8 cellular contexts compared by ENCODE assay signal in genomic region chr7:97117372-97118188, GRCh38. TPM values are rescaled to one million over a fixed set of nuclear protein-coding genes. Genes with fewer than 3 reads are reported as not detected.
DNase-seq lines count a peak whose midpoint lies in the region; ATAC-seq and TF ChIP-seq lines count a peak whose summit lies in the region.

Gene SDHAF3, plus strand, starts transcription at chr7:97117698. Its CDS starts 26 bp downstream, at chr7:97117724.

- peak within 1 kb of the TSS; percentile 88 for H3K4me3 Mint-ChIP-seq in Caco-2 (ENCODE audit: unreplicated experiment)
- peak within 1 kb of the TSS; percentile 89 to 91 for H3K4me3 Mint-ChIP-seq in effector memory CD8-positive, alpha-beta T cell

- under 1% methylated on average over 55 of the region's 59 CpGs for WGBS in mesenchymal stem cell

- no peak within 1 kb of the TSS for H2BK12ac ChIP-seq in mesenchymal stem cell (ENCODE audit: low read length in 2 of 2)

- BruUV-seq in Caco-2 (replicated peaks; lab: Mats Ljungman, UMichigan), result TSS peak; percentile 54

- peaks cover 8% of the 10 kb centered on the region for H3K36me3 Mint-ChIP-seq in Caco-2 (ENCODE audit: insufficient read depth, unreplicated experiment)
- peaks cover 11% of the 10 kb centered on the region for H3K36me3 Mint-ChIP-seq in effector memory CD8-positive, alpha-beta T cell (ENCODE audit: insufficient read depth)

- no peak within 1 kb of the TSS for H2BK15ac ChIP-seq in mesenchymal stem cell (ENCODE audit: low read depth, poor library complexity, severe bottlenecking)

- H3K23ac ChIP-seq in mesenchymal stem cell (ENCODE audit: low read length in 2 of 2), result no peak within 1 kb of the TSS

- H2BK5ac ChIP-seq in mesenchymal stem cell (ENCODE audit: low read depth, low read length, poor library complexity, severe bottlenecking), result no peak within 1 kb of the TSS

- H3K4me2 ChIP-seq in mesenchymal stem cell (ENCODE audit: low read length, poor library complexity, severe bottlenecking), result peak within 1 kb of the TSS; percentile 94

- no peak within 1 kb of the TSS for H4K91ac ChIP-seq in mesenchymal stem cell (ENCODE audit: low read length)

- CTCF ChIA-PET in Caco-2 (lab: Charles Lee), result interaction anchor here (1.6 kb wide), 1 partner anchor 13 kb away, joined by 6 read pairs; no protein-coding TSS in a partner anchor

- peak; percentile 95 for ATAC-seq in GM21360 (IDR thresholded peaks at IDR 0.05; ENCODE audit: unreplicated experiment)
- peak; percentile 92 for ATAC-seq in effector memory CD8-positive, alpha-beta T cell (replicated peaks)

- intact Hi-C loops in Caco-2 (cut with micrococcal nuclease; ENCODE audit: unreplicated experiment), result no loop called here

- H3K14ac ChIP-seq in mesenchymal stem cell (ENCODE audit: low read length in 2 of 2), result peak within 1 kb of the TSS in 1 of 2 experiments; percentile 22

- no peak within 1 kb of the TSS for H2BK120ac ChIP-seq in mesenchymal stem cell (ENCODE audit: low read depth, low read length)

- peak within 1 kb of the TSS; percentile 100 for H4K8ac ChIP-seq in mesenchymal stem cell (ENCODE audit: low read length)

- peak within 1 kb of the TSS; percentile 41 for H2AK5ac ChIP-seq in mesenchymal stem cell (ENCODE audit: low read length, severe bottlenecking)

- no peaks in the 10 kb centered on the region for H3K4me1 ChIP-seq in Caco-2
- peaks cover 3% of the 10 kb centered on the region for H3K4me1 ChIP-seq in mesenchymal stem cell (ENCODE audit: control insufficient read depth, insufficient read depth, low read depth, low read length)

- H3K27me3 ChIP-seq in Caco-2 (replicated peaks; ENCODE audit: control insufficient read depth, insufficient read depth, low read length), result no peaks in the 10 kb centered on the region
- no peaks in the 10 kb centered on the region for H3K27me3 ChIP-seq in mesenchymal stem cell (ENCODE audit: control insufficient read depth in 1 of 2, insufficient read depth in 1 of 2, low read length in 2 of 2)

- peaks cover 9% of the 10 kb centered on the region for H3K79me1 ChIP-seq in mesenchymal stem cell (replicated peaks; ENCODE audit: low read length, poor library complexity, severe bottlenecking)

- H3K4me1 Mint-ChIP-seq in Caco-2 (ENCODE audit: low read depth, unreplicated experiment), result no peaks in the 10 kb centered on the region
- H3K4me1 Mint-ChIP-seq in effector memory CD8-positive, alpha-beta T cell (ENCODE audit: low read depth in 2 of 2), result peaks cover 23 to 32% of the 10 kb centered on the region in 2 donors

- H2AFZ ChIP-seq in mesenchymal stem cell (ENCODE audit: low read depth, low read length), result peak within 1 kb of the TSS; percentile 91

- H3K9ac ChIP-seq in mesenchymal stem cell (ENCODE audit: low read length), result peak within 1 kb of the TSS; percentile 89

- DNase-seq in Caco-2 (peak; percentile 97 to 98), HT1080 (ENCODE audit: low read depth) (peak; percentile 96), NOMO-1 treated with DMSO at 0.1 percent for 48 hours (lab: John Stamatoyannopoulos, UW; ENCODE audit: unreplicated experiment) (peak; percentile 100), mesenchymal stem cell (peak; percentile 98)
- DNase-seq in activated CD8-positive, alpha-beta memory T cell treated with anti-CD3 and anti-CD28 coated beads for 4 hours (ENCODE audit: low read depth in 2 of 2), result peak; percentile 96 to 97
- DNase-seq in effector memory CD8-positive, alpha-beta T cell, result peak; percentile 97 to 98 (median 98)
- peak; percentile 97 for DNase-seq in stimulated activated CD8-positive, alpha-beta memory T cell treated with anti-CD3 and anti-CD28 coated beads, Interleukin-12 subunit alpha, Interleukin-12 subunit beta, amount 100 ng/mL, for 4 hours (ENCODE audit: low read depth)

- H3K18ac ChIP-seq in mesenchymal stem cell (ENCODE audit: low read depth in 1 of 2, low read length in 2 of 2), result peak within 1 kb of the TSS; percentile 60 to 80

- peak within 1 kb of the TSS; percentile 81 for H3K4me3 ChIP-seq in Caco-2 (ENCODE audit: low read depth, low read length)
- H3K4me3 ChIP-seq in mesenchymal stem cell (ENCODE audit: insufficient read depth in 1 of 2, low read depth in 1 of 2, low read length in 2 of 2), result peak within 1 kb of the TSS; percentile 66 to 92

- peak within 1 kb of the TSS; percentile 11 for H3K27ac ChIP-seq in mesenchymal stem cell (ENCODE audit: low read length, poor library complexity, severe bottlenecking)

- POLR2A ChIA-PET in Caco-2 (lab: Charles Lee), result interaction anchor here (1.7 kb wide), 1 partner anchor 755 kb away, joined by 7 read pairs; the partner anchor contains the start of gene ASNS

- peak within 1 kb of the TSS; percentile 93 for H3K27ac Mint-ChIP-seq in Caco-2 (ENCODE audit: unreplicated experiment)
- peak within 1 kb of the TSS; percentile 90 to 91 for H3K27ac Mint-ChIP-seq in effector memory CD8-positive, alpha-beta T cell

- H3K36me3 ChIP-seq in Caco-2 (ENCODE audit: control insufficient read depth, insufficient read depth, low read length), result no peaks in the 10 kb centered on the region
- H3K36me3 ChIP-seq in mesenchymal stem cell (ENCODE audit: control insufficient read depth in 1 of 2, insufficient read depth in 2 of 2, low read depth in 1 of 2, low read length in 2 of 2), result no peaks in the 10 kb centered on the region

- peak within 1 kb of the TSS; percentile 60 to 78 for H3K4ac ChIP-seq in mesenchymal stem cell (ENCODE audit: low read depth in 1 of 2, low read length in 2 of 2)

- peak; percentile 26 to 36 for TF ChIP-seq CTCF in Caco-2 (IDR thresholded peaks at IDR 0.05; ENCODE audit: insufficient read depth in 1 of 2, low read depth in 1 of 2, low read length in 1 of 2, severe bottlenecking in 1 of 2, unreplicated experiment in 1 of 2)

- no peaks in the 10 kb centered on the region for H3K27me3 Mint-ChIP-seq in Caco-2 (ENCODE audit: insufficient read depth, unreplicated experiment)
- no peaks in the 10 kb centered on the region for H3K27me3 Mint-ChIP-seq in effector memory CD8-positive, alpha-beta T cell

- H3K9me3 ChIP-seq in Caco-2 (no peaks in the 10 kb centered on the region), mesenchymal stem cell (ENCODE audit: control insufficient read depth, low read length) (no peaks in the 10 kb centered on the region)

- H3K9me3 Mint-ChIP-seq in Caco-2 (ENCODE audit: unreplicated experiment), result no peaks in the 10 kb centered on the region
- H3K9me3 Mint-ChIP-seq in effector memory CD8-positive, alpha-beta T cell, result peaks cover 0 to 2% of the 10 kb centered on the region in 2 donors

RNA-seq across cellular contexts. Expression of gene SDHAF3, which starts in this region (rescaled TPM):
- total RNA-seq in Caco-2 (2022), result 13.1 and 16.8 TPM in 2 replicates
- 41.7 and 45.3 TPM in 2 replicates for total RNA-seq in HT1080 (2014; rRNA removed; shearing (Covaris generic))
- 40.3 and 44.9 TPM in 2 replicates for polyA plus RNA-seq in HT1080 (2015; cell fraction: cytosol; rRNA removed)
- polyA plus RNA-seq in HT1080 (2015; cell fraction: nucleus; rRNA removed), result 10.4 and 17.5 TPM in 2 replicates
- 8.4 TPM for polyA plus RNA-seq in mesenchymal stem cell (2013, experiment 1 of 2)
- polyA plus RNA-seq in mesenchymal stem cell (2013, experiment 2 of 2), result 8.1 TPM

Comparison
In these comparisons a context has a peak if more than half of its experiments do, and no peak if none do; other contexts are left out.
1. Peak in every context shown above with its lines: DNase-seq, ATAC-seq, H3K4me3 ChIP-seq and H3K27ac ChIP-seq.